Comparison of ENCODE assay signal across 12 cellular contexts in the genomic region with DNA sequence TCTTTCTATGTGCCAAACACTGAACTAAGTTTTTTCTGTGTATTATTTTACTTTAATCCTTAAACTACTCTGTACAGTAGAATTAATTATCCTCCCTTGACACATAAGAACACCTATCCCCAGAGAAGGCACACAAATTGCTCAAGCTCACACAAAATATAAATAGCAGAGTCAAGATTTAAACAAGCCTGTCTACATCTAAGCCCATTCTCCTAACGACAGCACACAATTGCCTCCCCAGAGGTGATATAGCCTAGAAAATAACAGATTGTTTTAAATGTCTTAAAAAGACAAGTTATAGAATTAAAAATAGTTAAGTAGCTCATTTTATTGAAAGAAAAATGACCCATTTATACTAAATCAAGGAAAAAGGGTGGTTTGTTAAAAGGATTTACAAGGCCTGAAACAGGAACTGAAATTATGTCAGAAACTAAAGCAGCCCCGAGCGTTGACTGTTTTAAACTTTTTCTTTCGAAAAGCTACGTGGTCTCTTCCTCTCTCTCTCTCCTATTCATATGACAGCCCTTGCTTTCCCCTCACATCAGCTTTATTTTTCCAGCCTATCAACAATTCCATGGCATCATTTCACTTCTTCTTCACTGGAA.
DNase-seq lines count a peak whose midpoint lies in the region; ATAC-seq lines count a peak whose summit lies in the region.
"Had no signal": no experiment of that assay in that cellular context is flagged by ENCODE, and none has a peak within 500 bp of the region (broad histone marks: within the 10 kb centered on the region; RNA-seq: fewer than 3 reads in every experiment).

No MANE protein-coding gene starts in this region.

- ATAC-seq in GM18498 (IDR thresholded peaks at IDR 0.05; ENCODE audit: unreplicated experiment) = peak; percentile 90
- ATAC-seq in GM21381 (IDR thresholded peaks at IDR 0.05; ENCODE audit: unreplicated experiment) = peak; percentile 95
- ATAC-seq in HG03103 (IDR thresholded peaks at IDR 0.05; ENCODE audit: low read depth, unreplicated experiment) = peak; percentile 82
- ATAC-seq: activated CD4-positive, CD25-positive, alpha-beta regulatory T cell treated with anti-CD3 and anti-CD28 coated beads, Interleukin-2, amount 50 U/mL, for 24 hours; left lobe of liver had no signal

- DNase-seq in SKM-1 (lab: John Stamatoyannopoulos, UW; ENCODE audit: unreplicated experiment) = peak; percentile 26
- no peak for DNase-seq in NCI-H446 treated with DMSO at 0.1 percent for 48 hours (lab: John Stamatoyannopoulos, UW)
- no peak for DNase-seq in NCI-H526 (lab: John Stamatoyannopoulos, UW)
- no peak for DNase-seq in NCI-H69 (lab: John Stamatoyannopoulos, UW)
- DNase-seq in NCI-H146 treated with DMSO at 0.1 percent for 48 hours (lab: John Stamatoyannopoulos, UW; ENCODE audit: unreplicated experiment) = no peak
- DNase-seq: NCI-H345, stomach had no signal
